ENCODE assay signal across 8 cellular contexts in genomic region chr6:166955865-166956443, GRCh38. TPM values are rescaled to one million over a fixed set of nuclear protein-coding genes. Genes with fewer than 3 reads are reported as not detected.
DNase-seq lines count a peak whose midpoint lies in the region; ATAC-seq, FAIRE-seq and TF ChIP-seq lines count a peak whose summit lies in the region.

No MANE protein-coding gene starts in this region.

- intact Hi-C loops in pancreas (cut with DNase I): no loop called here

- no peak for TF ChIP-seq EP300 in gastroesophageal sphincter (IDR thresholded peaks at IDR 0.05)

- TF ChIP-seq CTCF in gastroesophageal sphincter (IDR thresholded peaks at IDR 0.05) (no peak), pancreas (IDR thresholded peaks at IDR 0.05) (no peak)

- no peaks in the 10 kb centered on the region for H3K27me3 ChIP-seq in BLaER1 treated with 17β-estradiol and CSF1 and Interleukin-3, amounts not matched to agents 10 nM and 100 nM
- H3K27me3 ChIP-seq in gastroesophageal sphincter: no peaks in the 10 kb centered on the region
- no peaks in the 10 kb centered on the region for H3K27me3 ChIP-seq in pancreas

- H3K9me3 ChIP-seq in BLaER1 treated with 17β-estradiol and CSF1 and Interleukin-3, amounts not matched to agents 10 nM and 100 nM (replicated peaks in 1 of 11): no peaks in the 10 kb centered on the region
- H3K9me3 ChIP-seq in gastroesophageal sphincter (no peaks in the 10 kb centered on the region), pancreas (no peaks in the 10 kb centered on the region)

- H3K27ac ChIP-seq in BLaER1 treated with 17β-estradiol and CSF1 and Interleukin-3, amounts not matched to agents 10 nM and 100 nM: peak overlapping the region; percentile 71 to 98 (median 92)
- peak overlapping the region in 3 of 4 donors; percentile 45 to 92 (median 90) for H3K27ac ChIP-seq in gastroesophageal sphincter
- peak overlapping the region; percentile 63 to 91 (median 67) for H3K27ac ChIP-seq in pancreas

- DNase-seq in T1000 (lab: John Stamatoyannopoulos, UW) (peak; percentile 82), pancreas (peak in 2 of 6 donors; percentile 54 to 88), HK-2 (ENCODE audit: unreplicated experiment) (no peak), dedifferentiated amniotic fluid mesenchymal stem cell (ENCODE audit: extremely low spot score) (no peak)

- peak overlapping the region; percentile 87 to 99 (median 94) for H3K4me3 ChIP-seq in BLaER1 treated with 17β-estradiol and CSF1 and Interleukin-3, amounts not matched to agents 10 nM and 100 nM
- H3K4me3 ChIP-seq in gastroesophageal sphincter: peak overlapping the region; percentile 68 to 93
- H3K4me3 ChIP-seq in pancreas: peak overlapping the region; percentile 62 to 95 (median 72)

- peaks cover 34 to 43% (median 37%) of the 10 kb centered on the region in 11 experiments for H4K20me1 ChIP-seq in BLaER1 treated with 17β-estradiol and CSF1 and Interleukin-3, amounts not matched to agents 10 nM and 100 nM

- WGBS in gastroesophageal sphincter (ENCODE audit: low coverage in 1 of 2), 2 donors: 0% methylated on average over 6 of the region's 54 CpGs; no CpG with 5 or more reads in 1 of the 2 donors
- WGBS in pancreas, 2 donors: 1% methylated on average over 45 to 54 of the region's 54 CpGs

- peaks cover 78 to 88% (median 84%) of the 10 kb centered on the region in 10 experiments for H3K4me1 ChIP-seq in BLaER1 treated with 17β-estradiol and CSF1 and Interleukin-3, amounts not matched to agents 10 nM and 100 nM
- H3K4me1 ChIP-seq in gastroesophageal sphincter (peaks cover 0 to 36% (median 14%) of the 10 kb centered on the region in 3 donors), pancreas (no peaks in the 10 kb centered on the region)

- H3K4me2 ChIP-seq in BLaER1 treated with 17β-estradiol and CSF1 and Interleukin-3, amounts not matched to agents 10 nM and 100 nM: peak overlapping the region; percentile 91 to 100 (median 98)

- H3K9ac ChIP-seq in BLaER1 treated with 17β-estradiol and CSF1 and Interleukin-3, amounts not matched to agents 10 nM and 100 nM: peak overlapping the region; percentile 87 to 93 (median 89)

- peaks cover 6 to 36% (median 24%) of the 10 kb centered on the region in 11 experiments; a peak in 17 of 22 replicates for H3K36me3 ChIP-seq in BLaER1 treated with 17β-estradiol and CSF1 and Interleukin-3, amounts not matched to agents 10 nM and 100 nM
- peaks cover 0 to 17% of the 10 kb centered on the region in 2 donors for H3K36me3 ChIP-seq in gastroesophageal sphincter
- no peaks in the 10 kb centered on the region for H3K36me3 ChIP-seq in pancreas

- TF ChIP-seq POLR2A in gastroesophageal sphincter (IDR thresholded peaks at IDR 0.05): no peak

- ATAC-seq in GM18909 (IDR thresholded peaks at IDR 0.05; ENCODE audit: poor library complexity, unreplicated experiment) (peak; percentile 1), HG03460 (IDR thresholded peaks at IDR 0.05; ENCODE audit: unreplicated experiment) (peak; percentile 1), gastroesophageal sphincter (peak; percentile 54), pancreas (peak; percentile 51 to 73 (median 64))

- no peak for FAIRE-seq in pancreas (lab: Jason Lieb, UNC)

RNA-seq across cellular contexts. Expression of gene RNASET2, which starts 0.4 kb away (rescaled TPM):
- 10 to 100 TPM; 18.4 to 46.6 (median 26.2) TPM for total RNA-seq in gastroesophageal sphincter
- total RNA-seq in pancreas: 10 to 100 TPM; 25.2 to 55.2 (median 37.0) TPM
- polyA plus RNA-seq in pancreas: 10 to 100 TPM; 25.7 to 61.4 TPM

RNA-seq across cellular contexts. Expression of gene CEP43, which starts 43.2 kb away (rescaled TPM):
- total RNA-seq in gastroesophageal sphincter (10 to 100 TPM; 10.9 to 17.9 (median 11.7) TPM), pancreas (10 to 100 TPM in 1 of 6 donors, 1 to 10 TPM in 5; 4.4 to 11.9 (median 6.4) TPM)
- 10 to 100 TPM in 1 of 2 donors, 1 to 10 TPM in 1; 5.7 to 10.1 TPM for polyA plus RNA-seq in pancreas

Comparison
In these comparisons a context has a peak if more than half of its experiments do, and no peak if none do; other contexts are left out.
1. ATAC-seq: peak in every context shown above with its lines; median percentile 64 in pancreas; 54 in gastroesophageal sphincter; 1 in GM18909; 1 in HG03460.